Comparison of ENCODE assay signal across 9 cellular contexts in the genomic region with DNA sequence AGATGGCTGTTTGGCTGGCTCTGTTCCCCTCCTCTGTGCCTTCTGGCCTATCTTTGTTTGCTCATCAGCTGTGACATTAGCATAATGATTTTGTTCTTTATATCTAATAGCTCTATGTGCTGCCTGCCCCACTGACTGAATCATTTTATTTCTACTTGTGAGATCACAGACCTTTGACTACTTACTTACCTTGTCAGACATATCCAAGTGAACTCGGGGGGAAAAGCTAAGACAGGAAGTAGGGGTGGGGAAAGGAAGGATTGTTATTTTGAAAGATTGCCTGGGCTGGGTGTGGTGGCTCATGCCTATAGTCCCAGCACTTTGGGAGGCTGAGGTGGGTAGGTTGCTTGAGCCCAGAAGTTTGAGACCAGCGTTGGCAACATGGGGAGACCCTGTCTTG.
DNase-seq lines count a peak whose midpoint lies in the region; ATAC-seq and TF ChIP-seq lines count a peak whose summit lies in the region.
"Had no signal": no experiment of that assay in that cellular context is flagged by ENCODE, and none has a peak within 500 bp of the region (broad histone marks: within the 10 kb centered on the region; RNA-seq: fewer than 3 reads in every experiment).

No MANE protein-coding gene starts in this region.

- TF ChIP-seq CTCF in PC-9 (conservative IDR thresholded peaks at IDR 0.05) (no peak), mucosa of descending colon (IDR thresholded peaks at IDR 0.05) (no peak), upper lobe of left lung (IDR thresholded peaks at IDR 0.05) (no peak)

- H3K36me3 ChIP-seq in PC-9 (ENCODE audit: low read depth): peaks cover 5% of the 10 kb centered on the region; the same call in 1 of the 2 replicates
- no peaks in the 10 kb centered on the region for H3K36me3 ChIP-seq in mucosa of descending colon (ENCODE audit: low read depth)
- H3K36me3 ChIP-seq in upper lobe of left lung: no peaks in the 10 kb centered on the region

- H3K4me2 ChIP-seq in PC-9: peak overlapping the region; percentile 58

- H3K9me3 ChIP-seq in PC-9 (ENCODE audit: insufficient read depth, low read depth): no peaks in the 10 kb centered on the region
- H3K9me3 ChIP-seq in mucosa of descending colon: no peaks in the 10 kb centered on the region
- H3K9me3 ChIP-seq in upper lobe of left lung: no peaks in the 10 kb centered on the region

- ATAC-seq in mucosa of descending colon (peak; percentile 18), upper lobe of left lung (ENCODE audit: low FRiP score in 2 of 2) (peak in 1 of 2 donors; percentile 41)

- peaks cover 73% of the 10 kb centered on the region for H3F3A ChIP-seq in PC-9 (ENCODE audit: insufficient read depth, low read depth)

- 42 to 45% methylated on average over 2 of the region's 2 CpGs for WGBS in upper lobe of left lung, 2 donors

- H3K4me3 ChIP-seq in PC-9 (peak overlapping the region; percentile 1; the same call in 1 of the 2 replicates), mucosa of descending colon (no peak overlapping the region), upper lobe of left lung (no peak overlapping the region)

- POLR2A ChIA-PET in PC-9 (lab: Charles Lee; ENCODE audit: unreplicated experiment): interaction anchor here (0.6 to 0.8 kb wide), 4 partner anchors 22 to 62 kb away, joined by 4 to 8 read pairs (median 6); no protein-coding TSS in a partner anchor

- peaks cover 41% of the 10 kb centered on the region for H3K4me1 ChIP-seq in PC-9 (replicated peaks; ENCODE audit: insufficient read depth)
- peaks cover 14% of the 10 kb centered on the region for H3K4me1 ChIP-seq in mucosa of descending colon (ENCODE audit: low read depth)
- H3K4me1 ChIP-seq in upper lobe of left lung: peaks cover 14 to 27% (median 17%) of the 10 kb centered on the region in 4 donors

- no TSS peak for BruUV-seq in PC-9 (replicated peaks; lab: Mats Ljungman, UMichigan)

- intact Hi-C loops in PC-9 (cut with micrococcal nuclease; ENCODE audit: unreplicated experiment) (loop anchor here (1.0 kb wide), 1 partner anchor 77 kb away; no protein-coding TSS in a partner anchor), mucosa of descending colon (cut with DNase I, micrococcal nuclease) (no loop called here)

- peaks cover 83% of the 10 kb centered on the region for H3K79me2 ChIP-seq in PC-9 (ENCODE audit: low read depth)

- no peaks in the 10 kb centered on the region for H3K9me2 ChIP-seq in PC-9 (ENCODE audit: insufficient read depth)

- no peak for TF ChIP-seq POLR2A in upper lobe of left lung (IDR thresholded peaks at IDR 0.05)

- 0 out of 2 replicates have a peak, but pooled peaks cover 3% of the 10 kb centered on the region for H4K20me1 ChIP-seq in PC-9 (ENCODE audit: insufficient read depth)

- no peaks in the 10 kb centered on the region for H3K27me3 ChIP-seq in PC-9 (ENCODE audit: insufficient read depth, low read depth)
- no peaks in the 10 kb centered on the region for H3K27me3 ChIP-seq in upper lobe of left lung

- H3K27ac ChIP-seq in PC-9: peak overlapping the region; percentile 74
- peak overlapping the region; percentile 41 to 73 (median 68) for H3K27ac ChIP-seq in upper lobe of left lung

- CTCF ChIA-PET in PC-9 (lab: Charles Lee): no interaction called here

- peak; percentile 12 to 66 for DNase-seq in PC-9
- DNase-seq in dermis blood vessel endothelial cell: peak; percentile 24
- DNase-seq in mucosa of descending colon: no peak
- no peak for DNase-seq in upper lobe of left lung
- no peak for DNase-seq in HuH-7 (ENCODE audit: low spot score)
- no peak for DNase-seq in inferior parietal cortex (ENCODE audit: extremely low spot score)
- no peak for DNase-seq in activated effector memory CD4-positive, alpha-beta T cell treated with anti-CD3 and anti-CD28 coated beads, Interleukin-2, amount 50 U/mL, for 16 hours
- DNase-seq: NCI-H1930; stimulated activated CD4-positive, alpha-beta T cell treated with anti-CD3 and anti-CD28 coated beads, Interleukin-2, amount 100 ng/mL, for 48 hours had no signal

- no peak for TF ChIP-seq EP300 in upper lobe of left lung (IDR thresholded peaks at IDR 0.05)

- H2AFZ ChIP-seq in PC-9: no peak overlapping the region

Comparison
In these comparisons a context has a peak if more than half of its experiments do, and no peak if none do; other contexts are left out.
1. DNase-seq: peak in PC-9 (2 of 2) and dermis blood vessel endothelial cell (single experiment); none in mucosa of descending colon (0 of 3), upper lobe of left lung (0 of 2), HuH-7 (single experiment), inferior parietal cortex (single experiment) and activated effector memory CD4-positive, alpha-beta T cell treated with anti-CD3 and anti-CD28 coated beads, Interleukin-2, amount 50 U/mL, for 16 hours (single experiment).